ENCODE assay signal across 2 cellular contexts in the genomic region with DNA sequence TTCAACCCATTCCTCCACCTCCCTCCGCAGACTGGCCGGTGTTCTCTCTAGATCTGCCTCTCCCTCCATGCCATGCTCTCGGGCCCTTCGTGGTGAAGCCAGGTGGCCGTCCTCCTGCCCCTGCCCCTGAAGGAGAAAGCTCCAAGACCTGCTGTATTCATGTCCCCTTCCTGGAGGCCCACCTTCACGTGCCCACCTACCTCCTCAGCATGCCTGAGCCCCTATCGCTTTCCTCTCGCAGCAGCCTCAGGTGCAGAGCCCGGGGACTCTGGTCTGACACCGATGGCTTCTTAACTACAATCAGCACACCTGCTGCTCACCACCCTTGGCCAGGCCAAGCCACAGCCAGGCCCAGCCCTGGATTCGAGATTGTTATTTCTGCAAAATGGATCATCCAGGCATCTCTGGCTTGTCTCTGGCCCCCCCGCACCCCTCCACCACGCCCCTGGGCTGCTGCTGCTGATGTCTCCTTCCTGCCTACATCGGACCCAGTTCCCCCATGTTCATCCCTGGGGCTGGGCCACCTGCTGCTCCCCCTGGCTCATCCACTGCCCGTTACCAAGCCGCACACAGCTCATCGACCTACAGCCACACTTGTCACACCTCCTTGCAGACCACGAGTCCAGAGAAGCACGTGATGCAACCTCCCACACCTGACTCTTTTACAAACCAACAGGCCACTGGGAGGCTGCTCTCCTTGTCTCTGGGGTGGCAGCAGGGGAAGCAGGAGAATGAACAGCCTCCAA.
TF ChIP-seq lines count a peak whose summit lies in the region.

No MANE protein-coding gene starts in this region.

TF ChIP-seq in GM23338, 12 proteins besides CTCF, POLR2A, EP300 and RAD21 (continues in another document):
- TF ChIP-seq STAT1 (IDR thresholded peaks at IDR 0.05; ENCODE audit: unreplicated experiment) (no peak), ZNF114 (CRISPR knock-in tag; IDR thresholded peaks at IDR 0.05) (no peak), REST (IDR thresholded peaks at IDR 0.05; ENCODE audit: unreplicated experiment) (no peak), ZNF462 (CRISPR knock-in tag; IDR thresholded peaks at IDR 0.05) (no peak), EZH2 (IDR thresholded peaks at IDR 0.05; ENCODE audit: low read depth, unreplicated experiment) (no peak), ZNF331 (CRISPR knock-in tag; IDR thresholded peaks at IDR 0.05; ENCODE audit: low read depth) (no peak), ETS1 (IDR thresholded peaks at IDR 0.05) (no peak), CREB1 (CRISPR knock-in tag; IDR thresholded peaks at IDR 0.05; ENCODE audit: low read depth) (no peak)

TF ChIP-seq in H1, 55 proteins besides CTCF, POLR2A, EP300 and RAD21:
- TF ChIP-seq TAF1 (IDR thresholded peaks at IDR 0.05; ENCODE audit: low read depth, low read length): no peak
- TF ChIP-seq FOSL1 (IDR thresholded peaks at IDR 0.05; ENCODE audit: insufficient read depth, low read depth, low read length): no peak
- no peak for TF ChIP-seq SUZ12 (IDR thresholded peaks at IDR 0.05; ENCODE audit: low read length)
- no peak for TF ChIP-seq GABPA (IDR thresholded peaks at IDR 0.05; ENCODE audit: borderline replicate concordance, insufficient read depth, low read length)
- no peak for TF ChIP-seq EZH2 (IDR thresholded peaks at IDR 0.05; ENCODE audit: low read depth, low read length, severe bottlenecking)
- TF ChIP-seq ASH2L (IDR thresholded peaks at IDR 0.05; ENCODE audit: low read length): no peak
- no peak for TF ChIP-seq RXRA (IDR thresholded peaks at IDR 0.05; ENCODE audit: insufficient read depth, low read depth, low read length)
- TF ChIP-seq HDAC2 (IDR thresholded peaks at IDR 0.05; ENCODE audit: borderline replicate concordance in 1 of 2, low read depth in 2 of 2, low read length in 2 of 2): no peak
- TF ChIP-seq POU5F1 (IDR thresholded peaks at IDR 0.05; ENCODE audit: low read depth, low read length): no peak
- TF ChIP-seq RNF2 (IDR thresholded peaks at IDR 0.05; ENCODE audit: borderline replicate concordance, low read depth, low read length, missing control alignments, poor library complexity, severe bottlenecking): no peak
